ENCODE assay signal across 25 cellular contexts in genomic region chr12:14635776-14636175, GRCh38.
"Had no signal": no experiment of that assay in that cellular context is flagged by ENCODE, and none has a peak within 500 bp of the region (broad histone marks: within the 10 kb centered on the region; RNA-seq: fewer than 3 reads in every experiment).

No MANE protein-coding gene starts in this region.

- ATAC-seq: activated CD8-positive, alpha-beta memory T cell treated with anti-CD3 and anti-CD28 coated beads, Interleukin-2, amount 10 ng/mL, durations not matched to agents 7 days and 5 days; gastroesophageal sphincter; left colon; pancreas; psoas muscle; stimulated activated effector memory CD8-positive, alpha-beta T cell treated with anti-CD3 and anti-CD28 coated beads, Interleukin-12 subunit alpha, Interleukin-12 subunit beta, amount 100 ng/mL, for 72 hours; T-helper 17 cell had no signal

- H3K27ac ChIP-seq: cardiac muscle cell, gastroesophageal sphincter, pancreas, psoas muscle, right atrium auricular region, stomach, suprapubic skin, tibial nerve had no signal

- H3K4me3 ChIP-seq: cardiac muscle cell, gastroesophageal sphincter, pancreas, psoas muscle, right atrium auricular region, stomach, suprapubic skin, tibial nerve had no signal

- H3K4me1 ChIP-seq: gastroesophageal sphincter, pancreas, psoas muscle, right atrium auricular region, stomach, suprapubic skin, tibial nerve had no signal

- H3K36me3 ChIP-seq: cardiac muscle cell, gastroesophageal sphincter, pancreas, right atrium auricular region, stomach, suprapubic skin, tibial nerve had no signal

- FAIRE-seq: islet of Langerhans, pancreas, urothelium cell line had no signal

- H3K9me3 ChIP-seq: gastroesophageal sphincter, pancreas, right atrium auricular region, suprapubic skin had no signal

- H3K27me3 ChIP-seq: cardiac muscle cell, gastroesophageal sphincter, pancreas, right atrium auricular region, stomach, suprapubic skin, tibial nerve had no signal

- DNase-seq: activated CD4-positive, alpha-beta memory T cell treated with anti-CD3 and anti-CD28 coated beads, Interleukin-2, amount 10 ng/mL, durations not matched to agents 7 days and 5 days; activated CD4-positive, alpha-beta T cell treated with anti-CD3 and anti-CD28 coated beads, Interleukin-2, amount 10 ng/mL, durations not matched to agents 24 days and 14 days; activated CD4-positive, CD25-positive, alpha-beta regulatory T cell; activated CD8-positive, alpha-beta memory T cell treated with anti-CD3 and anti-CD28 coated beads, Interleukin-2, amount 10 ng/mL, durations not matched to agents 7 days and 5 days; activated gamma-delta T cell; aorta; head of caudate nucleus; hypothalamus; left colon; mesenchymal stem cell; nephron progenitor cell; pancreas; psoas muscle; stimulated activated CD4-positive, alpha-beta T cell treated with anti-CD3 and anti-CD28 coated beads, Interleukin-12 subunit alpha, Interleukin-12 subunit beta, amount 100 ng/mL, for 4 hours; stomach; SW 1271; T-helper 17 cell had no signal
